Comparison of ENCODE assay signal across 8 cellular contexts in the genomic region with DNA sequence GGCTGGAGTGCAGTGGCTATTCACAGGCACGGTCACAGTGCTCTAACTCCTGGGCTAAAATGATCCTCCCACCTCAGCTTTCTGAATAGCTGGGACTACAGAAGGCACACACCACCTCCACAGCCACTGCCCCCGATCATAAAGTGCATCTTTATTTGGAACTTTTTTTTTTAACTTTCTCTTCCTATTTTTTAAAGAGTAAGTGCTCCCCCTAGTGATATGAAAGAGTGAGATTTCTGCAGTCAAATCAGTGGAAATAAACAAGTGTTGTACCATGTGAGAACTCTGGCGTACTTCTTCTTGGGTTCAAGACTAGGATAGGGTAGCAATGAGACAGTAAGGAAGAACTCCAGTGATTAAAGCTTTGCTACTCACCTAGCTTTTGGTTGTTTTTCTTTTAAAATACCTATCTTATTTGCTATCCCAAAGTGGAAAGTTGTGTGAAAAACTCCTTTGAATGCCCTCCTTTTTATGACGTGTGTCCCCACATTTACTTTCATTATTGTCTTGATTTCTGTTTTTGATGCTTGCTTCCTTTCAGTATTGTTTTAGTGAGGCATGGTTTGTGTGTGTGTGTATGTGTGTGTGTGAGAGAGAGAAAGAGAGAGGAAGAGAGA. TPM values are rescaled to one million over a fixed set of nuclear protein-coding genes. Genes with fewer than 3 reads are reported as not detected.
A peak's percentile ranks its signal among the peaks of the same experiment; 100 is the strongest.
DNase-seq lines count a peak whose midpoint lies in the region; ATAC-seq and TF ChIP-seq lines count a peak whose summit lies in the region.

No MANE protein-coding gene starts in this region.

- H3K27me3 Mint-ChIP-seq in activated T-cell treated with anti-CD3 and anti-CD28 coated beads, Interleukin-2, amount 50 U/mL, for 72 hours (ENCODE audit: low read depth), result peaks cover 13% of the 10 kb centered on the region
- peaks cover 14% of the 10 kb centered on the region for H3K27me3 Mint-ChIP-seq in H9 (ENCODE audit: low read depth)

- H4K5ac ChIP-seq in H9 (ENCODE audit: insufficient read length, low read depth, low read length), result no peak overlapping the region

- no peaks in the 10 kb centered on the region for H3K36me3 Mint-ChIP-seq in activated T-cell treated with anti-CD3 and anti-CD28 coated beads, Interleukin-2, amount 50 U/mL, for 72 hours (ENCODE audit: insufficient read depth in 2 of 2)
- peaks cover 0 to 5% (median 0%) of the 10 kb centered on the region in 3 experiments; a peak in 1 of 7 replicates for H3K36me3 Mint-ChIP-seq in H9 (ENCODE audit: insufficient read depth in 1 of 3, low read depth in 3 of 3)

- H3K9me3 ChIP-seq in H9 (ENCODE audit: control insufficient read depth, low read depth, low read length), result no peaks in the 10 kb centered on the region

- no peaks in the 10 kb centered on the region for H3K23me2 ChIP-seq in H9 (ENCODE audit: insufficient read length, low read depth, low read length, poor library complexity, severe bottlenecking)

- DNase-seq in activated T-cell treated with anti-CD3 and anti-CD28 coated beads, Interleukin-2, amount 50 U/mL, for 72 hours, result no peak
- DNase-seq in activated T-cell treated with anti-CD3 and anti-CD28 coated beads for 4 hours (no peak), H9 (no peak), NCI-H1105 treated with DMSO at 0.1 percent for 48 hours (lab: John Stamatoyannopoulos, UW) (peak; percentile 69), fibroblast of villous mesenchyme (ENCODE audit: low read depth) (peak; percentile 51), pons (ENCODE audit: low spot score) (peak; percentile 80), HPDE6-E6E7 (ENCODE audit: extremely low spot score) (no peak)

- no peak overlapping the region for H3K4me2 ChIP-seq in H9 (ENCODE audit: insufficient read depth, insufficient read length, low read length)

- no peak overlapping the region for H2AK5ac ChIP-seq in H9 (ENCODE audit: insufficient read length, low read length)

- peaks cover 2% of the 10 kb centered on the region; the same call in 1 of the 2 replicates for H3K4me1 ChIP-seq in H9 (ENCODE audit: insufficient read depth, low read length)

- H3K4me3 Mint-ChIP-seq in activated T-cell treated with anti-CD3 and anti-CD28 coated beads, Interleukin-2, amount 50 U/mL, for 72 hours, result peak overlapping the region; percentile 57 to 60
- no peak overlapping the region for H3K4me3 Mint-ChIP-seq in H9

- no peak overlapping the region for H3K4ac ChIP-seq in H9 (ENCODE audit: low read depth, low read length)

- H3K4me1 Mint-ChIP-seq in activated T-cell treated with anti-CD3 and anti-CD28 coated beads, Interleukin-2, amount 50 U/mL, for 72 hours (ENCODE audit: low read depth), result peaks cover 35% of the 10 kb centered on the region
- H3K4me1 Mint-ChIP-seq in H9, result peaks cover 27 to 31% of the 10 kb centered on the region in 2 experiments

- no peak overlapping the region for H2AFZ ChIP-seq in H9 (ENCODE audit: low read length)

- no peak overlapping the region for H2BK12ac ChIP-seq in H9 (ENCODE audit: insufficient read length, low read depth, low read length)

- no peak overlapping the region for H3T11ph ChIP-seq in H9 (ENCODE audit: low read length)

- H3K9ac ChIP-seq in H9 (ENCODE audit: extremely low read depth, insufficient read length, low read length), result no peak overlapping the region

- TF ChIP-seq CTCF in H9 (conservative IDR thresholded peaks at IDR 0.05) (peak; percentile 73), WI38 (IDR thresholded peaks at IDR 0.05; ENCODE audit: low read depth, low read length) (peak; percentile 37; the same call in 1 of the 2 replicates), fibroblast of villous mesenchyme (IDR thresholded peaks at IDR 0.05; ENCODE audit: insufficient read depth, low read depth, low read length) (peak; percentile 65)

- no peak overlapping the region for H3K56ac ChIP-seq in H9 (ENCODE audit: insufficient read length, low read depth, low read length)

- H2BK5ac ChIP-seq in H9 (ENCODE audit: insufficient read length, low read length), result no peak overlapping the region

- H2BK20ac ChIP-seq in H9 (ENCODE audit: low read depth, low read length, poor library complexity, severe bottlenecking), result no peak overlapping the region

- H3K27ac Mint-ChIP-seq in activated T-cell treated with anti-CD3 and anti-CD28 coated beads, Interleukin-2, amount 50 U/mL, for 72 hours, result peak overlapping the region; percentile 6
- H3K27ac Mint-ChIP-seq in H9, result no peak overlapping the region; a peak in 1 of 7 replicates

- H4K20me1 ChIP-seq in H9 (ENCODE audit: control insufficient read depth, insufficient read depth, insufficient read length), result no peaks in the 10 kb centered on the region

- no peaks in the 10 kb centered on the region for H3K79me1 ChIP-seq in H9 (ENCODE audit: insufficient read depth, low read depth, low read length, poor library complexity, severe bottlenecking)

- no peak overlapping the region for H3K18ac ChIP-seq in H9 (ENCODE audit: insufficient read length, low read depth, low read length)

- no peaks in the 10 kb centered on the region for H3K9me3 Mint-ChIP-seq in activated T-cell treated with anti-CD3 and anti-CD28 coated beads, Interleukin-2, amount 50 U/mL, for 72 hours
- H3K9me3 Mint-ChIP-seq in H9, result no peaks in the 10 kb centered on the region

- no peak overlapping the region for H3K27ac ChIP-seq in H9 (ENCODE audit: insufficient read length, low read depth, low read length)

- no peak overlapping the region for H3K23ac ChIP-seq in H9 (ENCODE audit: insufficient read length, low read depth, low read length)

- H3K27me3 ChIP-seq in H9 (ENCODE audit: insufficient read depth, low read length), result no peaks in the 10 kb centered on the region; the same call in 1 of the 2 replicates

- no peak overlapping the region for H3K14ac ChIP-seq in H9 (ENCODE audit: insufficient read depth, low read length)

- no peak overlapping the region for H2BK120ac ChIP-seq in H9 (ENCODE audit: low read depth, low read length, poor library complexity, severe bottlenecking)

- H2BK15ac ChIP-seq in H9 (ENCODE audit: low read depth, low read length), result no peak overlapping the region

- WGBS in H9 (ENCODE audit: extremely low coverage, insufficient read length, low lambda C conversion rate), result no CpG with 5 or more reads among the region's 4 CpGs

- no peak overlapping the region for H4K8ac ChIP-seq in H9 (replicated peaks; ENCODE audit: insufficient read length, low read depth, low read length)

- no peaks in the 10 kb centered on the region for H3K79me2 ChIP-seq in H9 (ENCODE audit: insufficient read depth, low read length)

- H3K4me3 ChIP-seq in WI38 (ENCODE audit: low read depth, low read length) (no peak overlapping the region), fibroblast of villous mesenchyme (ENCODE audit: low read depth, low read length) (no peak overlapping the region)

- no peak overlapping the region for H4K91ac ChIP-seq in H9 (ENCODE audit: insufficient read length, low read depth, low read length)

- ATAC-seq in activated T-cell treated with anti-CD3 and anti-CD28 coated beads, Interleukin-2, amount 50 U/mL, for 72 hours (replicated peaks in 1 of 2), result peak; percentile 76 to 86

RNA-seq across cellular contexts. Expression of gene PPP4R4, which starts 6.6 kb away (rescaled TPM):
- 1 to 10 TPM; 6.2 to 9.5 TPM for total RNA-seq in activated T-cell treated with anti-CD3 and anti-CD28 coated beads, Interleukin-2, amount 50 U/mL, for 72 hours
- total RNA-seq in H9 (2021), result 3.9 and 5.1 TPM in 2 replicates
- under 0.01 and 0.43 TPM in 2 replicates for total RNA-seq in fibroblast of villous mesenchyme

RNA-seq across cellular contexts. Expression of gene IFI27L2, which starts 51.4 kb away (rescaled TPM):
- 10 to 100 TPM; 52.0 to 66.0 TPM for total RNA-seq in activated T-cell treated with anti-CD3 and anti-CD28 coated beads, Interleukin-2, amount 50 U/mL, for 72 hours
- 28.6 and 32.5 TPM in 2 replicates for total RNA-seq in H9 (2021)
- total RNA-seq in fibroblast of villous mesenchyme, result 94.1 and 102 TPM in 2 replicates

Comparison
In these comparisons a context has a peak if more than half of its experiments do, and no peak if none do; other contexts are left out.
1. DNase-seq: peak in NCI-H1105 treated with DMSO at 0.1 percent for 48 hours (single experiment), fibroblast of villous mesenchyme (single experiment) and pons (single experiment); none in activated T-cell treated with anti-CD3 and anti-CD28 coated beads, Interleukin-2, amount 50 U/mL, for 72 hours (0 of 2), activated T-cell treated with anti-CD3 and anti-CD28 coated beads for 4 hours (single experiment), H9 (single experiment) and HPDE6-E6E7 (single experiment).
2. H3K4me3 Mint-ChIP-seq: peak in activated T-cell treated with anti-CD3 and anti-CD28 coated beads, Interleukin-2, amount 50 U/mL, for 72 hours (2 of 2); none in H9 (0 of 2).
3. Peak in every context shown above with its lines, with median percentiles within 50 percentile points of each other: CTCF ChIP-seq.